Comparison of ENCODE assay signal across 15 cellular contexts in genomic region chr11:68685656-68686380, GRCh38. TPM values are rescaled to one million over a fixed set of nuclear protein-coding genes. Genes with fewer than 3 reads are reported as not detected.
DNase-seq lines count a peak whose midpoint lies in the region; ATAC-seq and TF ChIP-seq lines count a peak whose summit lies in the region.
"Had no signal": no experiment of that assay in that cellular context is flagged by ENCODE, and none has a peak within 500 bp of the region (broad histone marks: within the 10 kb centered on the region; RNA-seq: fewer than 3 reads in every experiment).

No MANE protein-coding gene starts in this region.

- no peaks in the 10 kb centered on the region for H3K4me1 Mint-ChIP-seq in activated T-helper 17 cell treated with anti-CD3 and anti-CD28 coated beads, Interleukin-2, amount 50 U/mL, for 72 hours

- H3K4me3 ChIP-seq in right cardiac atrium (ENCODE audit: low read length) (no peak overlapping the region), upper lobe of right lung (no peak overlapping the region)

- 95% methylated on average over 18 of the region's 18 CpGs for WGBS in right cardiac atrium

- no peak for ATAC-seq in right cardiac atrium
- ATAC-seq in activated T-helper 17 cell treated with anti-CD3 and anti-CD28 coated beads, Interleukin-2, amount 50 U/mL, for 72 hours (replicated peaks), result no peak
- no peak for ATAC-seq in upper lobe of right lung

- TF ChIP-seq CTCF in upper lobe of right lung (IDR thresholded peaks at IDR 0.05), result no peak
- TF ChIP-seq CTCF in GM13977 (IDR thresholded peaks at IDR 0.05; ENCODE audit: extremely low read depth, insufficient read depth, missing control alignments), result no peak

- in situ Hi-C loops in GM13977 (cut with MboI; ENCODE audit: low pct_unique_long_range_greater_than_20kb, low sequenced_read_pairs, unreplicated experiment), result no loop called here

- DNase-seq in cardiac septum (ENCODE audit: low spot score) (peak; percentile 64), right cardiac atrium (no peak), iPS-NIHi7 (ENCODE audit: extremely low spot score) (peak; percentile 7), upper lobe of right lung (peak; percentile 40), GM13977 (ENCODE audit: low spot score) (no peak), NCI-H446 treated with DMSO at 0.1 percent for 48 hours (lab: John Stamatoyannopoulos, UW) (no peak)
- no peak for DNase-seq in stimulated activated CD4-positive, alpha-beta T cell treated with anti-CD3 and anti-CD28 coated beads, Interleukin-4, amount 100 ng/mL, for 24 hours
- DNase-seq: activated CD4-positive, alpha-beta T cell treated with anti-CD3 and anti-CD28 coated beads for 1 hour; mammary epithelial cell; Right ventricle myocardium superior had no signal

- H3K27ac Mint-ChIP-seq in activated T-helper 17 cell treated with anti-CD3 and anti-CD28 coated beads, Interleukin-2, amount 50 U/mL, for 72 hours, result no peak overlapping the region
- H3K27ac Mint-ChIP-seq: natural killer cell treated with Interleukin-12 subunit alpha and Interleukin-12 subunit beta and Interleukin-15 and Interleukin-18, amount 100 ng/mL, for 72 hours had no signal

- H3K9me3 ChIP-seq in right cardiac atrium (ENCODE audit: control insufficient read depth, low read length), result no peaks in the 10 kb centered on the region
- H3K9me3 ChIP-seq in upper lobe of right lung, result no peaks in the 10 kb centered on the region
- H3K9me3 ChIP-seq: breast epithelium had no signal

- H3K27me3 Mint-ChIP-seq in activated T-helper 17 cell treated with anti-CD3 and anti-CD28 coated beads, Interleukin-2, amount 50 U/mL, for 72 hours, result peaks cover 23% of the 10 kb centered on the region

- H3K4me1 ChIP-seq in right cardiac atrium (ENCODE audit: control insufficient read depth, insufficient read depth, low read length) (no peaks in the 10 kb centered on the region), upper lobe of right lung (peaks cover 7% of the 10 kb centered on the region)

- H3K36me3 ChIP-seq in upper lobe of right lung, result no peaks in the 10 kb centered on the region
- H3K36me3 ChIP-seq: breast epithelium had no signal

- H3K36me3 Mint-ChIP-seq in activated T-helper 17 cell treated with anti-CD3 and anti-CD28 coated beads, Interleukin-2, amount 50 U/mL, for 72 hours (ENCODE audit: low read depth), result peaks cover 6% of the 10 kb centered on the region
- H3K36me3 Mint-ChIP-seq: natural killer cell treated with Interleukin-12 subunit alpha and Interleukin-12 subunit beta and Interleukin-15 and Interleukin-18, amount 100 ng/mL, for 72 hours had no signal

- H3K4me3 Mint-ChIP-seq in activated T-helper 17 cell treated with anti-CD3 and anti-CD28 coated beads, Interleukin-2, amount 50 U/mL, for 72 hours, result peak overlapping the region; percentile 49
- H3K4me3 Mint-ChIP-seq: natural killer cell treated with Interleukin-12 subunit alpha and Interleukin-12 subunit beta and Interleukin-15 and Interleukin-18, amount 100 ng/mL, for 72 hours had no signal

- intact Hi-C loops in cardiac septum (cut with DNase I), result no loop called here
- intact Hi-C loops in right cardiac atrium (cut with DNase I), result no loop called here
- intact Hi-C loops in upper lobe of right lung (cut with DNase I), result no loop called here

- H3K27me3 ChIP-seq in right cardiac atrium (ENCODE audit: control insufficient read depth, insufficient read depth) (no peaks in the 10 kb centered on the region), upper lobe of right lung (peaks cover 33% of the 10 kb centered on the region)

- no peaks in the 10 kb centered on the region for H3K9me3 Mint-ChIP-seq in activated T-helper 17 cell treated with anti-CD3 and anti-CD28 coated beads, Interleukin-2, amount 50 U/mL, for 72 hours
- H3K9me3 Mint-ChIP-seq: natural killer cell treated with Interleukin-12 subunit alpha and Interleukin-12 subunit beta and Interleukin-15 and Interleukin-18, amount 100 ng/mL, for 72 hours had no signal

- no peak overlapping the region for H3K27ac ChIP-seq in right cardiac atrium (ENCODE audit: low read length)
- no peak overlapping the region for H3K27ac ChIP-seq in upper lobe of right lung
- H3K27ac ChIP-seq: breast epithelium, dorsolateral prefrontal cortex had no signal

RNA-seq across cellular contexts. Expression of gene GAL, which starts 1.5 kb away (rescaled TPM):
- total RNA-seq in cardiac septum, result 0.30 TPM
- total RNA-seq in right cardiac atrium, result not detected
- 0.27 TPM for polyA plus RNA-seq in right cardiac atrium
- 1 to 10 TPM in 1 of 2 donors, under 1 TPM in 1; 0.66 to 1.6 TPM for total RNA-seq in activated T-helper 17 cell treated with anti-CD3 and anti-CD28 coated beads, Interleukin-2, amount 50 U/mL, for 72 hours
- not detected for total RNA-seq in upper lobe of right lung
- total RNA-seq: Right ventricle myocardium superior; T-helper 2 cell treated with Interferon-gamma antibody and Interleukin-4, amounts not matched to agents 100 ng/mL and 5 ng/mL, for 36 hours had no signal

Comparison
In these comparisons a context has a peak if more than half of its experiments do, and no peak if none do; other contexts are left out.
1. DNase-seq: peak in cardiac septum (single experiment), iPS-NIHi7 (single experiment) and upper lobe of right lung (single experiment); none in right cardiac atrium (0 of 3), GM13977 (single experiment), stimulated activated CD4-positive, alpha-beta T cell treated with anti-CD3 and anti-CD28 coated beads, Interleukin-4, amount 100 ng/mL, for 24 hours (single experiment) and NCI-H446 treated with DMSO at 0.1 percent for 48 hours (single experiment).